ENCODE assay signal across 23 cellular contexts in genomic region chr2:222102746-222103349, GRCh38.
"Had no signal": no experiment of that assay in that cellular context is flagged by ENCODE, and none has a peak within 500 bp of the region (broad histone marks: within the 10 kb centered on the region; RNA-seq: fewer than 3 reads in every experiment).

No MANE protein-coding gene starts in this region.

- H3K9me3 ChIP-seq: breast epithelium, pancreas, stomach, thoracic aorta, upper lobe of right lung had no signal

- H3K9me3 Mint-ChIP-seq: activated B cell treated with CpG ODN at 0.5 μM for 24 hours; activated CD4-positive, alpha-beta T cell treated with anti-CD3 and anti-CD28 coated beads, Interleukin-2, amount 10 ng/mL, durations not matched to agents 24 days and 14 days; neural crest cell had no signal

- H3K4me3 Mint-ChIP-seq: activated B cell treated with CpG ODN at 0.5 μM for 24 hours; activated CD4-positive, alpha-beta T cell treated with anti-CD3 and anti-CD28 coated beads, Interleukin-2, amount 10 ng/mL, durations not matched to agents 24 days and 14 days; activated CD8-positive, alpha-beta T cell treated with anti-CD3 and anti-CD28 coated beads, Interleukin-2, amount 10 ng/mL, durations not matched to agents 7 days and 5 days; activated naive CD8-positive, alpha-beta T cell; effector memory CD8-positive, alpha-beta T cell; neural crest cell had no signal

- H3K36me3 ChIP-seq: breast epithelium, pancreas, stomach, thoracic aorta, upper lobe of right lung had no signal

- H3K27me3 ChIP-seq: pancreas, stomach, upper lobe of right lung had no signal

- H3K27ac ChIP-seq: breast epithelium, epithelial cell of prostate, pancreas, stomach, thoracic aorta, upper lobe of right lung had no signal

- H3K4me3 ChIP-seq: breast epithelium, lung, pancreas, stomach, thoracic aorta, upper lobe of right lung had no signal

- H3K27ac Mint-ChIP-seq: activated B cell treated with CpG ODN at 0.5 μM for 24 hours; activated CD4-positive, alpha-beta T cell treated with anti-CD3 and anti-CD28 coated beads, Interleukin-2, amount 10 ng/mL, durations not matched to agents 24 days and 14 days; activated CD8-positive, alpha-beta T cell treated with anti-CD3 and anti-CD28 coated beads, Interleukin-2, amount 10 ng/mL, durations not matched to agents 7 days and 5 days; activated naive CD8-positive, alpha-beta T cell; effector memory CD8-positive, alpha-beta T cell had no signal

- H3K4me1 Mint-ChIP-seq: activated B cell treated with CpG ODN at 0.5 μM for 24 hours; activated CD4-positive, alpha-beta T cell treated with anti-CD3 and anti-CD28 coated beads, Interleukin-2, amount 10 ng/mL, durations not matched to agents 24 days and 14 days had no signal

- DNase-seq: activated B cell treated with CpG ODN at 0.5 μM for 24 hours; activated CD4-positive, alpha-beta T cell treated with anti-CD3 and anti-CD28 coated beads, Interleukin-2, amount 10 ng/mL, durations not matched to agents 24 days and 14 days; activated CD8-positive, alpha-beta memory T cell treated with anti-CD3 and anti-CD28 coated beads, Interleukin-2, amount 50 U/mL, for 4 hours; activated CD8-positive, alpha-beta T cell treated with anti-CD3 and anti-CD28 coated beads, Interleukin-2, amount 10 ng/mL, durations not matched to agents 7 days and 5 days; activated effector memory CD4-positive, alpha-beta T cell treated with anti-CD3 and anti-CD28 coated beads, Interleukin-2, amount 50 U/mL, for 16 hours; activated T-cell treated with anti-CD3 and anti-CD28 coated beads, Interleukin-2, amount 50 U/mL, for 48 hours; amygdala; dermis blood vessel endothelial cell; effector memory CD8-positive, alpha-beta T cell; foreskin melanocyte; left cardiac atrium; midbrain; pancreas; stimulated activated CD4-positive, alpha-beta T cell treated with anti-CD3 and anti-CD28 coated beads, Interleukin-12 subunit alpha, Interleukin-12 subunit beta, amount 100 ng/mL, for 4 hours; stimulated activated CD4-positive, alpha-beta T cell treated with anti-CD3 and anti-CD28 coated beads, Interleukin-2, amount 100 ng/mL, for 24 hours; stomach; upper lobe of right lung had no signal

- H3K36me3 Mint-ChIP-seq: activated naive CD8-positive, alpha-beta T cell had no signal

- H3K4me1 ChIP-seq: breast epithelium, pancreas, upper lobe of right lung had no signal
